Comparison of ENCODE assay signal across 12 cellular contexts in the genomic region with DNA sequence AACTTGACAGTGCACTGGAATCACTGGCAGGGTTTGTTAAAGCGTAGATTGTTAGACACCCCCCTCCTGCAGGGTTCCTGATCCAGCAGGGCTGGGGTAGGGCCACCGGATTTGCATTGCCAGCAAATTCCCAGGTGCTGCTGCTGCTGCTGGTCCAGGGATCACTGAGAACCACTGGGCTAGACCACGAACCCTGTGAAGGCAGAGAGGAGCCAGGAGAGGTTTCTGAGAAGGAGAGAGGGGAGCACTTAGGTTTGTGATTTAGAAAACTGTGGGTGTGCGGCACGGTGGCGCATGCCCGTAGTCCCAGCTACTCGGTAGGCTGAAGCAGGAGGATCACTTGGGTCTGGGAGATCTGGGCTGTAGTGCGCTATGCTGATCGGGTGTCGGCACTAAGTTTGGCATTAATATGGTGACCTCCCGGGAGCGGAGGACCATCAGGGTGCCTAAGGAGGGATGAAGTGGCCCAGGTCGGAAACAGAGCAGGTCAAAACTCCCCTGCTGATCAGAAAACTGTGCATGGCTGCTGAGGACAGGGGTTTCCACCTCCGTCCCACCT. TPM values are rescaled to one million over a fixed set of nuclear protein-coding genes. Genes with fewer than 3 reads are reported as not detected.
DNase-seq lines count a peak whose midpoint lies in the region; ATAC-seq and TF ChIP-seq lines count a peak whose summit lies in the region.
"Had no signal": no experiment of that assay in that cellular context is flagged by ENCODE, and none has a peak within 500 bp of the region (broad histone marks: within the 10 kb centered on the region; RNA-seq: fewer than 3 reads in every experiment).

No MANE protein-coding gene starts in this region.

- H3K4me2 ChIP-seq in DOHH2 (ENCODE audit: low read length) (peak overlapping the region; percentile 84), GM23338 (no peak overlapping the region)

- intact Hi-C loops in activated CD4-positive, alpha-beta memory T cell treated with anti-CD3 and anti-CD28 coated beads for 36 hours (cut with micrococcal nuclease) = loop anchor here (1.0 to 2.0 kb wide), 6 partner anchors 9 to 67 kb away; partner anchors contain the start of gene PPP1R16B

- CTCF ChIA-PET in activated CD4-positive, alpha-beta memory T cell treated with anti-CD3 and anti-CD28 coated beads for 36 hours (lab: Charles Lee) = interaction anchor here (0.6 to 7.0 kb wide), 12 partner anchors 10 to 224 kb away, joined by 3 to 34 read pairs (median 3); partner anchors contain the start of gene PPP1R16B

- H3K27me3 ChIP-seq in DOHH2 (ENCODE audit: control insufficient read depth, low read length) (no peaks in the 10 kb centered on the region), GM23338 (ENCODE audit: insufficient read depth) (no peaks in the 10 kb centered on the region)

- POLR2A ChIA-PET in activated CD4-positive, alpha-beta memory T cell treated with anti-CD3 and anti-CD28 coated beads for 36 hours (lab: Charles Lee) = interaction anchor here (0.9 to 4.5 kb wide), 14 partner anchors 10 to 125 kb away, joined by 3 to 36 read pairs (median 7); partner anchors contain the start of genes ACTR5 and PPP1R16B

- peak overlapping the region; percentile 72 for H3K4me3 Mint-ChIP-seq in activated CD4-positive, alpha-beta memory T cell treated with anti-CD3 and anti-CD28 coated beads for 36 hours
- no peak overlapping the region for H3K4me3 Mint-ChIP-seq in GM23338

- H3F3A ChIP-seq in DOHH2 (ENCODE audit: control insufficient read depth, insufficient read depth) (peaks cover 61% of the 10 kb centered on the region), GM23338 (replicated peaks; ENCODE audit: low read depth) (0 out of 2 replicates have a peak, but pooled peaks cover 4% of the 10 kb centered on the region)

- H3K9me3 Mint-ChIP-seq in activated CD4-positive, alpha-beta memory T cell treated with anti-CD3 and anti-CD28 coated beads for 36 hours = no peaks in the 10 kb centered on the region
- H3K9me3 Mint-ChIP-seq in GM23338 = peaks cover 4% of the 10 kb centered on the region; the same call in 1 of the 3 replicates

- DNase-seq in activated CD4-positive, alpha-beta memory T cell treated with anti-CD3 and anti-CD28 coated beads for 36 hours = peak; percentile 56
- DNase-seq in middle frontal gyrus (ENCODE audit: extremely low spot score, low spot score) (peak; percentile 36), GM10266 (ENCODE audit: extremely low spot score) (no peak), GM23338 (ENCODE audit: low spot score) (no peak), D341Med (ENCODE audit: low spot score) (no peak)
- DNase-seq: aorta, kidney glomerular epithelial cell, NCI-H774, retina had no signal

- H3K36me3 ChIP-seq in DOHH2 (ENCODE audit: control insufficient read depth, low read length) (peaks cover 24% of the 10 kb centered on the region), GM23338 (ENCODE audit: insufficient read depth) (no peaks in the 10 kb centered on the region)

- peaks cover 86% of the 10 kb centered on the region for H3K4me1 Mint-ChIP-seq in activated CD4-positive, alpha-beta memory T cell treated with anti-CD3 and anti-CD28 coated beads for 36 hours (ENCODE audit: low read depth)
- peaks cover 31% of the 10 kb centered on the region for H3K4me1 Mint-ChIP-seq in GM23338

- H3K36me3 Mint-ChIP-seq in activated CD4-positive, alpha-beta memory T cell treated with anti-CD3 and anti-CD28 coated beads for 36 hours = peaks cover 13% of the 10 kb centered on the region
- no peaks in the 10 kb centered on the region; the same call in 2 of the 3 replicates for H3K36me3 Mint-ChIP-seq in GM23338 (ENCODE audit: low read depth)

- ATAC-seq in HG02588 (IDR thresholded peaks at IDR 0.05; ENCODE audit: unreplicated experiment) (peak; percentile 4), GM23338 (no peak; the same call in 1 of the 3 replicates), HG02884 (IDR thresholded peaks at IDR 0.05; ENCODE audit: unreplicated experiment) (no peak)

- no peaks in the 10 kb centered on the region for H3K27me3 Mint-ChIP-seq in activated CD4-positive, alpha-beta memory T cell treated with anti-CD3 and anti-CD28 coated beads for 36 hours
- peaks cover 5% of the 10 kb centered on the region for H3K27me3 Mint-ChIP-seq in GM23338 (ENCODE audit: insufficient read depth, low read depth, poor library complexity)

- H3K27ac ChIP-seq in DOHH2 (ENCODE audit: low read depth, low read length) = peak overlapping the region; percentile 98
- H3K27ac ChIP-seq in GM23338 (ENCODE audit: low read depth) = no peak overlapping the region

- TF ChIP-seq CTCF in DOHH2 (IDR thresholded peaks at IDR 0.05; ENCODE audit: low read depth, low read length, poor library complexity, severe bottlenecking) (no peak), GM10266 (IDR thresholded peaks at IDR 0.05; ENCODE audit: control insufficient read depth, insufficient read depth, low read depth, missing control alignments) (no peak), GM23338 (conservative IDR thresholded peaks at IDR 0.05; ENCODE audit: low read depth in 2 of 2) (no peak)

- peaks cover 93% of the 10 kb centered on the region for H3K4me1 ChIP-seq in DOHH2 (ENCODE audit: control insufficient read depth, low read length)
- H3K4me1 ChIP-seq in GM23338 (ENCODE audit: insufficient read depth) = peaks cover 21% of the 10 kb centered on the region

- no peak overlapping the region for H2AFZ ChIP-seq in GM23338

- H3K9me2 ChIP-seq in DOHH2 (replicated peaks; ENCODE audit: control insufficient read depth, low read length) (no peaks in the 10 kb centered on the region), GM23338 (ENCODE audit: insufficient read depth) (no peaks in the 10 kb centered on the region)

- H4K20me1 ChIP-seq in DOHH2 (ENCODE audit: control insufficient read depth, insufficient read depth, low read depth, low read length) (no peaks in the 10 kb centered on the region), GM23338 (replicated peaks; ENCODE audit: insufficient read depth) (no peaks in the 10 kb centered on the region; the same call in 1 of the 2 replicates)

- H3K79me2 ChIP-seq in DOHH2 (ENCODE audit: control insufficient read depth, low read length) (peaks cover 67% of the 10 kb centered on the region), GM23338 (replicated peaks; ENCODE audit: insufficient read depth) (no peaks in the 10 kb centered on the region)

- H3K27ac Mint-ChIP-seq in activated CD4-positive, alpha-beta memory T cell treated with anti-CD3 and anti-CD28 coated beads for 36 hours = peak overlapping the region; percentile 94
- no peak overlapping the region for H3K27ac Mint-ChIP-seq in GM23338

- H3K9me3 ChIP-seq in DOHH2 (ENCODE audit: control insufficient read depth, insufficient read depth, low read length) = no peaks in the 10 kb centered on the region

- H3K4me3 ChIP-seq in DOHH2 (ENCODE audit: low read length) (peak overlapping the region; percentile 63), GM23338 (no peak overlapping the region)

TF ChIP-seq in GM23338, 12 proteins besides CTCF, POLR2A, EP300 and RAD21 (continues in another document):
- TF ChIP-seq ZNF331 (CRISPR knock-in tag; IDR thresholded peaks at IDR 0.05; ENCODE audit: low read depth) = no peak
- no peak for TF ChIP-seq POLR2AphosphoS5 (IDR thresholded peaks at IDR 0.05; ENCODE audit: low read depth)
- no peak for TF ChIP-seq EZH2phosphoT487 (IDR thresholded peaks at IDR 0.05; ENCODE audit: unreplicated experiment)

RNA-seq across cellular contexts. Expression of gene FAM83D, which starts 53.6 kb away (rescaled TPM):
- total RNA-seq in activated CD4-positive, alpha-beta memory T cell treated with anti-CD3 and anti-CD28 coated beads for 36 hours = 10 to 100 TPM; 11.1 to 11.2 TPM
- total RNA-seq in GM23338 (2014; rRNA removed; shearing (Covaris generic)) = 81.6 and 91.3 TPM in 2 replicates
- polyA plus RNA-seq in GM23338 (2016; fragmentation: Nextera tagmentation; extraction: Ambion mirVana) = 31.1 and 33.3 TPM in 2 replicates

Comparison
In these comparisons a context has a peak if more than half of its experiments do, and no peak if none do; other contexts are left out.
1. DNase-seq: peak in activated CD4-positive, alpha-beta memory T cell treated with anti-CD3 and anti-CD28 coated beads for 36 hours (single experiment) and middle frontal gyrus (single experiment); none in GM10266 (single experiment), GM23338 (single experiment) and D341Med (single experiment).